ENCODE assay signal across 8 cellular contexts in the genomic region with DNA sequence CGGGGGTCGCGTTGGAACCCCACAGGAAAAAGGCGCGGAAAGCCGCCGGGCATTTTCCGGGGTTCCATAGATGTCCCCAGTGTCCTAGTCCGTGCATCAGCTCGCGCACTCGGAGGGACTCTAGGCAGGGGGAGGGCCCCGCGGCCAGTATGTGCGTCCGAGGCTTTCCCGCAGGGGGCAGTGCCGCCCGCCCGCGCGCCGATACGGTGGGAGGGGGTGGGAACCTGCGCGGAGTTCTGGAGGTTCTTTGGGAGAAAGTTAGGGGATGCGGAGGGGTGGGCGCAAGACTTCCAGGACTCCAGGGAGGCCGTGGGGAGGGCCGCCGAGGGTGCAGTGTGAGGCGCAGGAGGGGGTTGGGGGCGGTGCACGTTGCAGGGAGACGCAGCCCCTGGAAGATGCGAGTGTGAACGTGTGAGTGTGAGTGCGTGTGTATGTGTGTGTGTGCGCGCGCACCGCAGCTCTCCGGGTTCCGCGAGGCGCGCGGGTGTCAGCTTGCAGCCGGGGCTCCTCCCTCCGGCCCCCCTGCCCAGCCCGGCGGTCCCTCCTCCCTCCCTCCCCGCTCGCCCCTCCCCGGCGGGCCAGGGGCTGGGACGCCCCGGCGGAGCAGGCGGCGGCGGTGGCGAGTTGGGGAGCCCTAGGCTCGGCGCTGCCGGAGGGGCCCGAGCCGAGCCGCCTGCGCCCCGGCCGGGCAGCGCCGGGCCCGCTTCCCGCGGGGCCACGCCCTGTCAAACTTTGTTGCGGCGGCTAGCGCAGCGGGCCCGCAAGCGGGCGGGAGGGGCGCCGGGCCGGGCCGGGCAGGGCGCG. TPM values are rescaled to one million over a fixed set of nuclear protein-coding genes. Genes with fewer than 3 reads are reported as not detected.
A peak's percentile ranks its signal among the peaks of the same experiment; 100 is the strongest.
DNase-seq lines count a peak whose midpoint lies in the region; ATAC-seq and TF ChIP-seq lines count a peak whose summit lies in the region.

A gene with protein sequence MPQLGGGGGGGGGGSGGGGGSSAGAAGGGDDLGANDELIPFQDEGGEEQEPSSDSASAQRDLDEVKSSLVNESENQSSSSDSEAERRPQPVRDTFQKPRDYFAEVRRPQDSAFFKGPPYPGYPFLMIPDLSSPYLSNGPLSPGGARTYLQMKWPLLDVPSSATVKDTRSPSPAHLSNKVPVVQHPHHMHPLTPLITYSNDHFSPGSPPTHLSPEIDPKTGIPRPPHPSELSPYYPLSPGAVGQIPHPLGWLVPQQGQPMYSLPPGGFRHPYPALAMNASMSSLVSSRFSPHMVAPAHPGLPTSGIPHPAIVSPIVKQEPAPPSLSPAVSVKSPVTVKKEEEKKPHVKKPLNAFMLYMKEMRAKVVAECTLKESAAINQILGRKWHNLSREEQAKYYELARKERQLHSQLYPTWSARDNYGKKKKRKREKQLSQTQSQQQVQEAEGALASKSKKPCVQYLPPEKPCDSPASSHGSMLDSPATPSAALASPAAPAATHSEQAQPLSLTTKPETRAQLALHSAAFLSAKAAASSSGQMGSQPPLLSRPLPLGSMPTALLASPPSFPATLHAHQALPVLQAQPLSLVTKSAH (plus strand): TSS at position 559 of the 804 bp plus-strand sequence. CDS start 293 bp downstream, outside the sequence.

- peaks cover 50% of the 10 kb centered on the region for H3K27me3 Mint-ChIP-seq in stimulated activated memory B cell treated with anti-CD40 and anti-IgM and Interleukin-4, amounts not matched to agents 10 μg/mL and 1 μg/mL and 100 μg/mL, for 72 hours

- peak; percentile 92 to 94 for TF ChIP-seq RAD21 in liver (IDR thresholded peaks at IDR 0.05)

- no peak within 1 kb of the TSS for H3K9ac ChIP-seq in liver (ENCODE audit: low read depth in 1 of 2, low read length in 2 of 2)

- WGBS in ectodermal cell, 2 experiments, result 0% methylated on average over 91 of the region's 91 CpGs
- WGBS in liver, result 1% methylated on average over 91 of the region's 91 CpGs

- no peaks in the 10 kb centered on the region for H3K27me3 ChIP-seq in WERI-Rb-1 (ENCODE audit: insufficient read depth, low read depth, severe bottlenecking)
- H3K27me3 ChIP-seq in ectodermal cell (ENCODE audit: control insufficient read depth, insufficient read depth, low read length, poor library complexity, severe bottlenecking), result peaks cover 13% of the 10 kb centered on the region
- H3K27me3 ChIP-seq in liver (ENCODE audit: control insufficient read depth in 4 of 4, insufficient read depth in 4 of 4, low read length in 3 of 4), result no peaks in the 10 kb centered on the region

- no peaks in the 10 kb centered on the region for H3K9me3 ChIP-seq in WERI-Rb-1 (ENCODE audit: severe bottlenecking)
- no peaks in the 10 kb centered on the region for H3K9me3 ChIP-seq in ectodermal cell (ENCODE audit: control insufficient read depth, low read length)
- no peaks in the 10 kb centered on the region for H3K9me3 ChIP-seq in liver (ENCODE audit: control insufficient read depth in 4 of 4, low read length in 3 of 4)

- peak; percentile 67 for ATAC-seq in stimulated activated memory B cell treated with anti-CD40 and anti-IgM and Interleukin-4, amounts not matched to agents 10 μg/mL and 1 μg/mL and 100 μg/mL, for 72 hours
- ATAC-seq in GM21717 (IDR thresholded peaks at IDR 0.05; ENCODE audit: unreplicated experiment), result no peak

- H3K4me3 ChIP-seq in WERI-Rb-1 (ENCODE audit: low read depth, low read length) (peak within 1 kb of the TSS; percentile 57), ectodermal cell (ENCODE audit: insufficient read depth, low read depth, low read length) (peak within 1 kb of the TSS; percentile 82), liver (ENCODE audit: low read depth in 1 of 3, low read length in 3 of 3) (peak within 1 kb of the TSS; percentile 72 to 89 (median 78))

- no peak within 1 kb of the TSS for H3K27ac Mint-ChIP-seq in stimulated activated memory B cell treated with anti-CD40 and anti-IgM and Interleukin-4, amounts not matched to agents 10 μg/mL and 1 μg/mL and 100 μg/mL, for 72 hours

- DNase-seq in SKM-1 treated with dmso at 0.1 percent for 144 hours (lab: John Stamatoyannopoulos, UW; ENCODE audit: unreplicated experiment) (peak; percentile 15), SKM-1 (lab: John Stamatoyannopoulos, UW; ENCODE audit: unreplicated experiment) (no peak), LoVo (ENCODE audit: low spot score) (peak; percentile 58), WERI-Rb-1 (peak; percentile 85)

- TF ChIP-seq CTCF in WERI-Rb-1 (IDR thresholded peaks at IDR 0.05; ENCODE audit: low read depth, low read length) (peak; percentile 82), liver (IDR thresholded peaks at IDR 0.05; ENCODE audit: low read depth, low read length, missing input control) (peak; percentile 85)

- no peaks in the 10 kb centered on the region for H3K9me3 Mint-ChIP-seq in stimulated activated memory B cell treated with anti-CD40 and anti-IgM and Interleukin-4, amounts not matched to agents 10 μg/mL and 1 μg/mL and 100 μg/mL, for 72 hours

- H3K4me3 Mint-ChIP-seq in stimulated activated memory B cell treated with anti-CD40 and anti-IgM and Interleukin-4, amounts not matched to agents 10 μg/mL and 1 μg/mL and 100 μg/mL, for 72 hours, result peak within 1 kb of the TSS; percentile 79

- H3K27ac ChIP-seq in WERI-Rb-1 (0 out of 2 replicates have a peak within 1 kb of the TSS, but pooled peaks have one; percentile 7), ectodermal cell (ENCODE audit: insufficient read depth, low read depth, low read length, poor library complexity, severe bottlenecking) (no peak within 1 kb of the TSS), liver (ENCODE audit: low read depth in 1 of 2, low read length in 2 of 2) (peak within 1 kb of the TSS; percentile 61 to 73)

- H3K4me1 ChIP-seq in ectodermal cell (ENCODE audit: control insufficient read depth, insufficient read depth, low read length) (peaks cover 20% of the 10 kb centered on the region), liver (ENCODE audit: control insufficient read depth in 4 of 4, insufficient read depth in 4 of 4, low read length in 3 of 4) (peaks cover 2 to 19% (median 8%) of the 10 kb centered on the region in 4 donors)

- H3K4me1 Mint-ChIP-seq in stimulated activated memory B cell treated with anti-CD40 and anti-IgM and Interleukin-4, amounts not matched to agents 10 μg/mL and 1 μg/mL and 100 μg/mL, for 72 hours, result peaks cover 7% of the 10 kb centered on the region

- H3K36me3 Mint-ChIP-seq in stimulated activated memory B cell treated with anti-CD40 and anti-IgM and Interleukin-4, amounts not matched to agents 10 μg/mL and 1 μg/mL and 100 μg/mL, for 72 hours, result no peaks in the 10 kb centered on the region

- no peaks in the 10 kb centered on the region for H3K36me3 ChIP-seq in WERI-Rb-1
- H3K36me3 ChIP-seq in ectodermal cell (ENCODE audit: control insufficient read depth, insufficient read depth, low read length), result no peaks in the 10 kb centered on the region
- no peaks in the 10 kb centered on the region for H3K36me3 ChIP-seq in liver (ENCODE audit: control insufficient read depth in 4 of 4, insufficient read depth in 3 of 4, low read depth in 1 of 4, low read length in 3 of 4)

TF ChIP-seq in liver, 16 proteins besides CTCF, POLR2A, EP300 and RAD21:
- TF ChIP-seq HNF4A (conservative IDR thresholded peaks at IDR 0.05) (peak in 1 of 2 donors; percentile 9), SP1 (IDR thresholded peaks at IDR 0.05) (peak; percentile 7)
- TF ChIP-seq, protein P1, sequence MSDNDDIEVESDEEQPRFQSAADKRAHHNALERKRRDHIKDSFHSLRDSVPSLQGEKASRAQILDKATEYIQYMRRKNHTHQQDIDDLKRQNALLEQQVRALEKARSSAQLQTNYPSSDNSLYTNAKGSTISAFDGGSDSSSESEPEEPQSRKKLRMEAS (IDR thresholded peaks at IDR 0.05), result no peak

RNA-seq across cellular contexts. Expression of the gene that starts here (rescaled TPM):
- 43.1 TPM for polyA plus RNA-seq in ectodermal cell (2013, experiment 1 of 4)
- 40.4 TPM for polyA plus RNA-seq in ectodermal cell (2013, experiment 2 of 4)
- 33.8 TPM for polyA plus RNA-seq in ectodermal cell (2013, experiment 3 of 4)
- 38.1 TPM for polyA plus RNA-seq in ectodermal cell (2013, experiment 4 of 4)
- total RNA-seq in liver, result 1 to 10 TPM; 1.6 to 3.6 TPM
- polyA plus RNA-seq in liver, result 1 to 10 TPM; 6.0 TPM
